In the genomic region with DNA sequence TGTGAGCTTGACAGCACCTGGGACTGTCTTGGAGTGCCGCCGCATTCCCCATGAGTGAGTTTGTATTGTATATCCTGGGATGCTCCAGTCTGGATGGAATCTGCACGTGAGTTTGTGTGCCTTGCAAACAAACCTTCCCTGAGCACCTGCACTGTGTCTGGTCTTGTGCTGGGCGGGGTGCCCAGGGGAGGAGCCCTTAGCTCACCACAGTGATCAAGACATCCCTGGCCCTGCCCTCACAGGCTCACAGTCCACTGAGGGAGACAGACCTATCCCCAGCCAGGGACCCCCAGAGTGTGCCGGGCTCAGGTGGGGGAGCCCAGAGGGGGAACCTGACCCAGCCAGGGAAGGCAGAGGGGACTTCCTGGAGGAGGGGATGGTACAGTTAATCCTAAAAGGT, we compare ENCODE assay signal across 11 cellular contexts. TPM values are rescaled to one million over a fixed set of nuclear protein-coding genes. Genes with fewer than 3 reads are reported as not detected.
DNase-seq lines count a peak whose midpoint lies in the region; TF ChIP-seq lines count a peak whose summit lies in the region.
"Had no signal": no experiment of that assay in that cellular context is flagged by ENCODE, and none has a peak within 500 bp of the region (broad histone marks: within the 10 kb centered on the region; RNA-seq: fewer than 3 reads in every experiment).

No MANE protein-coding gene starts in this region.

- no CpG with 5 or more reads among the region's 5 CpGs for WGBS in neuronal stem cell (ENCODE audit: extremely low coverage in 2 of 2, insufficient read length in 2 of 2, insufficient replicate concordance in 1 of 2), 2 donors

- in situ Hi-C loops in T47D (cut with HindIII; ENCODE audit: low pct_unique_long_range_greater_than_20kb, low sequenced_read_pairs), result no loop called here

- no peak for TF ChIP-seq CTCF in uterus (IDR thresholded peaks at IDR 0.05)

- no peak overlapping the region for H2BK5ac ChIP-seq in neuronal stem cell (ENCODE audit: low read length)

- H3K36me3 ChIP-seq in neuronal stem cell (replicated peaks in 1 of 2; ENCODE audit: control insufficient read depth in 2 of 2, insufficient read depth in 2 of 2, low read length in 2 of 2), result no peaks in the 10 kb centered on the region
- no peaks in the 10 kb centered on the region for H3K36me3 ChIP-seq in uterus

- TF ChIP-seq POLR2A in uterus (IDR thresholded peaks at IDR 0.05), result no peak

- no peak overlapping the region for H3K27ac ChIP-seq in neuronal stem cell (replicated peaks; ENCODE audit: low read length)
- peak overlapping the region in 1 of 2 donors; percentile 77 for H3K27ac ChIP-seq in uterus

- H3K9ac ChIP-seq in neuronal stem cell (ENCODE audit: low read depth, low read length, poor library complexity), result peak overlapping the region; percentile 25

- H2BK15ac ChIP-seq in neuronal stem cell (ENCODE audit: low read length), result peak overlapping the region; percentile 35

- H3K14ac ChIP-seq in neuronal stem cell (ENCODE audit: low read length), result no peak overlapping the region

- H2AK5ac ChIP-seq in neuronal stem cell (ENCODE audit: low read depth, low read length), result peak overlapping the region; percentile 10

- H4K91ac ChIP-seq in neuronal stem cell (ENCODE audit: low read depth, low read length, poor library complexity), result no peak overlapping the region

- H3K4ac ChIP-seq in neuronal stem cell (ENCODE audit: low read length), result no peak overlapping the region

- H3K4me1 ChIP-seq in neuronal stem cell (ENCODE audit: control insufficient read depth in 2 of 2, insufficient read depth in 1 of 2, low read depth in 1 of 2, low read length in 2 of 2) (peaks cover 27 to 29% of the 10 kb centered on the region in 2 donors), uterus (peaks cover 0 to 22% of the 10 kb centered on the region in 2 donors)

- no peaks in the 10 kb centered on the region for H3K79me1 ChIP-seq in neuronal stem cell (ENCODE audit: low read depth, low read length)

- no peak overlapping the region for H2BK120ac ChIP-seq in neuronal stem cell (ENCODE audit: low read depth, low read length)

- intact Hi-C loops in uterus (cut with DNase I; ENCODE audit: low total_unique reads), result no loop called here

- no peak overlapping the region for H2AFZ ChIP-seq in neuronal stem cell (ENCODE audit: low read length)

- peak overlapping the region; percentile 78 for H3K18ac ChIP-seq in neuronal stem cell (ENCODE audit: low read length)

- H3K27me3 ChIP-seq in neuronal stem cell (ENCODE audit: control insufficient read depth in 3 of 3, insufficient read depth in 3 of 3, low read depth in 1 of 3, low read length in 3 of 3), result peaks cover 0 to 3% (median 2%) of the 10 kb centered on the region in 3 experiments
- no peaks in the 10 kb centered on the region for H3K27me3 ChIP-seq in uterus
- H3K27me3 ChIP-seq: tibial nerve had no signal

- peak; percentile 45 for DNase-seq in ELF-1 (ENCODE audit: low read depth, low spot score)
- DNase-seq in NCI-H2171 treated with DMSO at 0.1 percent for 48 hours (lab: John Stamatoyannopoulos, UW), result peak; percentile 56
- peak; percentile 52 to 94 for DNase-seq in T47D (ENCODE audit: low read depth in 1 of 2, low spot score in 1 of 2)
- DNase-seq in neuronal stem cell (ENCODE audit: low spot score), result no peak
- DNase-seq in NCI-H187 treated with DMSO at 0.1 percent for 48 hours (lab: John Stamatoyannopoulos, UW), result no peak
- no peak for DNase-seq in stimulated activated CD4-positive, alpha-beta T cell treated with anti-CD3 and anti-CD28 coated beads, Interleukin-2, amount 100 ng/mL, for 24 hours
- DNase-seq in uterus, result no peak
- no peak for DNase-seq in activated CD4-positive, CD25-positive, alpha-beta regulatory T cell treated with anti-CD3 and anti-CD28 coated beads, Interleukin-2, amount 50 U/mL, for 72 hours
- DNase-seq: activated CD8-positive, alpha-beta memory T cell treated with anti-CD3 and anti-CD28 coated beads, Interleukin-2, amount 50 U/mL, for 4 hours; naive thymus-derived CD8-positive, alpha-beta T cell had no signal

- no peak overlapping the region for H3K23ac ChIP-seq in neuronal stem cell (ENCODE audit: low read depth, low read length, poor library complexity)

- H3K4me3 ChIP-seq in neuronal stem cell (ENCODE audit: low read length in 2 of 2) (no peak overlapping the region), uterus (no peak overlapping the region)
- H3K4me3 ChIP-seq: tibial nerve had no signal

- no peak overlapping the region for H2BK12ac ChIP-seq in neuronal stem cell (ENCODE audit: low read length)

- no peaks in the 10 kb centered on the region for H3K9me3 ChIP-seq in neuronal stem cell (replicated peaks in 1 of 2; ENCODE audit: control insufficient read depth in 2 of 2, insufficient read depth in 1 of 2, low read depth in 1 of 2, low read length in 2 of 2)
- no peaks in the 10 kb centered on the region for H3K9me3 ChIP-seq in uterus

- H3K4me2 ChIP-seq in neuronal stem cell (ENCODE audit: insufficient read depth, low read length, poor library complexity, severe bottlenecking), result no peak overlapping the region

- no peak overlapping the region for H4K8ac ChIP-seq in neuronal stem cell (ENCODE audit: low read depth, low read length)

RNA-seq across cellular contexts. Expression of gene BCAM, which starts 1.7 kb away (rescaled TPM):
- 28.4 TPM for polyA plus RNA-seq in neuronal stem cell (2013, experiment 1 of 2)
- polyA plus RNA-seq in neuronal stem cell (2013, experiment 2 of 2), result 27.8 TPM
- total RNA-seq in uterus, result 100 to 1,000 TPM in 2 of 4 donors, 10 to 100 TPM in 1, 1 to 10 TPM in 1; 3.8 to 171 (median 111) TPM
- total RNA-seq: naive thymus-derived CD8-positive, alpha-beta T cell had no signal
- polyA plus RNA-seq: naive thymus-derived CD8-positive, alpha-beta T cell had no signal

RNA-seq across cellular contexts. Expression of gene CBLC, which starts 29.5 kb away (rescaled TPM):
- polyA plus RNA-seq in neuronal stem cell (2013, experiment 1 of 2), result 0.42 TPM
- polyA plus RNA-seq in neuronal stem cell (2013, experiment 2 of 2), result 0.43 TPM
- total RNA-seq in uterus, result 1 to 10 TPM in 1 of 4 donors, under 1 TPM in 1, not detected in 2; 0.29 to 5.8 TPM
- total RNA-seq: naive thymus-derived CD8-positive, alpha-beta T cell; tibial nerve had no signal

RNA-seq across cellular contexts. Expression of gene NECTIN2, which starts 38.9 kb away (rescaled TPM):
- polyA plus RNA-seq in neuronal stem cell (2013, experiment 1 of 2), result 210 TPM
- polyA plus RNA-seq in neuronal stem cell (2013, experiment 2 of 2), result 208 TPM
- total RNA-seq in uterus, result 100 to 1,000 TPM in 2 of 4 donors, 10 to 100 TPM in 2; 14.1 to 106 (median 86.1) TPM

RNA-seq across cellular contexts. Expression of gene BCL3, which starts 58.7 kb away (rescaled TPM):
- polyA plus RNA-seq in neuronal stem cell (2013, experiment 1 of 2), result 1.8 TPM
- polyA plus RNA-seq in neuronal stem cell (2013, experiment 2 of 2), result 1.5 TPM
- 10 to 100 TPM in 2 of 4 donors, 1 to 10 TPM in 2; 3.2 to 58.8 (median 11.9) TPM for total RNA-seq in uterus

Comparison
In these comparisons a context has a peak if more than half of its experiments do, and no peak if none do; other contexts are left out.
1. DNase-seq: peak in ELF-1 (single experiment), NCI-H2171 treated with DMSO at 0.1 percent for 48 hours (single experiment) and T47D (2 of 2); none in neuronal stem cell (single experiment), NCI-H187 treated with DMSO at 0.1 percent for 48 hours (single experiment), stimulated activated CD4-positive, alpha-beta T cell treated with anti-CD3 and anti-CD28 coated beads, Interleukin-2, amount 100 ng/mL, for 24 hours (0 of 2), uterus (0 of 2) and activated CD4-positive, CD25-positive, alpha-beta regulatory T cell treated with anti-CD3 and anti-CD28 coated beads, Interleukin-2, amount 50 U/mL, for 72 hours (single experiment).